In genomic region chr18:28248653-28249052, GRCh38 we compare ENCODE assay signal across 18 cellular contexts.
"Had no signal": no experiment of that assay in that cellular context is flagged by ENCODE, and none has a peak within 500 bp of the region (broad histone marks: within the 10 kb centered on the region; RNA-seq: fewer than 3 reads in every experiment).

No MANE protein-coding gene starts in this region.

- H3K27ac ChIP-seq: colonic mucosa, heart left ventricle, neutrophil, ovary had no signal

- H3K27me3 ChIP-seq: colonic mucosa, heart left ventricle, neutrophil, ovary had no signal

- DNase-seq: colonic mucosa; dermis blood vessel endothelial cell; effector CD8-positive, alpha-beta T cell; heart left ventricle; hypothalamus; left colon; left ventricle myocardium superior; mesenchymal stem cell; naive B cell; ovary; right cardiac atrium; small intestine; stimulated activated CD4-positive, alpha-beta T cell treated with anti-CD3 and anti-CD28 coated beads, Interleukin-12 subunit alpha, Interleukin-12 subunit beta, amount 100 ng/mL, for 4 hours; stimulated activated naive CD4-positive, alpha-beta T cell treated with Interleukin-2 at 50 U/mL for 16 hours; trophoblast cell had no signal

- H3K9me3 Mint-ChIP-seq: nephron had no signal

- H3K27ac Mint-ChIP-seq: naive B cell, nephron had no signal

- H3K4me3 ChIP-seq: colonic mucosa, heart left ventricle, lung, ovary had no signal

- H3K4me3 Mint-ChIP-seq: naive B cell, nephron had no signal

- ATAC-seq: heart left ventricle, left colon, left ventricle myocardium superior, right cardiac atrium had no signal

- H3K4me1 Mint-ChIP-seq: naive B cell, nephron had no signal

- H3K36me3 ChIP-seq: colonic mucosa, heart left ventricle, neutrophil, ovary had no signal

- H3K9me3 ChIP-seq: colonic mucosa, neutrophil, ovary had no signal

- H3K27me3 Mint-ChIP-seq: naive B cell had no signal

- H3K36me3 Mint-ChIP-seq: naive B cell had no signal

- H3K4me1 ChIP-seq: colonic mucosa, heart left ventricle had no signal
